ENCODE assay signal across 14 cellular contexts in genomic region chr13:47094734-47095434, GRCh38.
DNase-seq lines count a peak whose midpoint lies in the region; ATAC-seq and TF ChIP-seq lines count a peak whose summit lies in the region.
"Had no signal": no experiment of that assay in that cellular context is flagged by ENCODE, and none has a peak within 500 bp of the region (broad histone marks: within the 10 kb centered on the region; RNA-seq: fewer than 3 reads in every experiment).

No MANE protein-coding gene starts in this region.

- DNase-seq in anterior cingulate cortex (lab: John Stamatoyannopoulos, UW) (no peak), NCI-H2227 (lab: John Stamatoyannopoulos, UW; ENCODE audit: unreplicated experiment) (no peak), SW480 (ENCODE audit: low spot score) (no peak), ovary (no peak)
- DNase-seq: activated T-cell treated with anti-CD3 and anti-CD28 coated beads, Interleukin-2, amount 50 U/mL, for 24 hours; body of pancreas; mucosa of descending colon; NCI-H2029 treated with DMSO at 0.1 percent for 48 hours; PC-9; sigmoid colon had no signal

- intact Hi-C loops in ovary (cut with DNase I): loop anchor here in 1 of 4 donors (5.0 kb wide), 1 partner anchor 537 kb away; no protein-coding TSS in a partner anchor

- no peak overlapping the region for H3K4me3 ChIP-seq in ovary
- H3K4me3 ChIP-seq: body of pancreas, mucosa of descending colon, PC-9, sigmoid colon had no signal

- TF ChIP-seq EP300 in ovary (IDR thresholded peaks at IDR 0.05): no peak

- H3K27ac ChIP-seq in ovary: no peak overlapping the region
- H3K27ac ChIP-seq: body of pancreas, PC-9, sigmoid colon had no signal

- 48 to 84% (median 66%) methylated on average over 3 of the region's 3 CpGs for WGBS in ovary, 3 donors

- no peaks in the 10 kb centered on the region for H3K4me1 ChIP-seq in ovary (ENCODE audit: insufficient read depth)
- H3K4me1 ChIP-seq: body of pancreas had no signal

- H3K27me3 ChIP-seq in ovary: no peaks in the 10 kb centered on the region
- H3K27me3 ChIP-seq: body of pancreas, sigmoid colon had no signal

- H3K9me3 ChIP-seq in ovary: no peaks in the 10 kb centered on the region
- H3K9me3 ChIP-seq: body of pancreas, mucosa of descending colon, sigmoid colon had no signal

- no peak for TF ChIP-seq POLR2A in ovary (IDR thresholded peaks at IDR 0.05)

- ATAC-seq in GM18502 (IDR thresholded peaks at IDR 0.05; ENCODE audit: poor library complexity, unreplicated experiment): peak; percentile 91
- peak; percentile 85 for ATAC-seq in GM19455 (IDR thresholded peaks at IDR 0.05; ENCODE audit: unreplicated experiment)
- peak; percentile 98 for ATAC-seq in HG02798 (IDR thresholded peaks at IDR 0.05; ENCODE audit: poor library complexity, unreplicated experiment)
- ATAC-seq in HG03457 (IDR thresholded peaks at IDR 0.05; ENCODE audit: unreplicated experiment): peak; percentile 96
- ATAC-seq: body of pancreas, mucosa of descending colon had no signal

- TF ChIP-seq CTCF in ovary (IDR thresholded peaks at IDR 0.05): no peak

- no peaks in the 10 kb centered on the region for H3K36me3 ChIP-seq in ovary
- H3K36me3 ChIP-seq: sigmoid colon had no signal
